In genomic region chr3:44984335-44984734, GRCh38 we compare ENCODE assay signal across 17 cellular contexts. TPM values are rescaled to one million over a fixed set of nuclear protein-coding genes. Genes with fewer than 3 reads are reported as not detected.
DNase-seq lines count a peak whose midpoint lies in the region; ATAC-seq lines count a peak whose summit lies in the region.
"Had no signal": no experiment of that assay in that cellular context is flagged by ENCODE, and none has a peak within 500 bp of the region (broad histone marks: within the 10 kb centered on the region; RNA-seq: fewer than 3 reads in every experiment).

No MANE protein-coding gene starts in this region.

- H3K27me3 Mint-ChIP-seq in activated T-helper 17 cell treated with anti-CD3 and anti-CD28 coated beads, Interleukin-2, amount 50 U/mL, for 72 hours: no peaks in the 10 kb centered on the region

- intact Hi-C loops in left cardiac atrium (cut with DNase I): no loop called here

- H3K4me1 Mint-ChIP-seq in activated T-helper 17 cell treated with anti-CD3 and anti-CD28 coated beads, Interleukin-2, amount 50 U/mL, for 72 hours: peaks cover 25% of the 10 kb centered on the region
- H3K4me1 Mint-ChIP-seq: neural progenitor cell had no signal

- DNase-seq in DMS79 (lab: John Stamatoyannopoulos, UW): peak; percentile 30
- DNase-seq in MV-4-11 (lab: John Stamatoyannopoulos, UW): peak; percentile 82
- DNase-seq in glomerular visceral epithelial cell (ENCODE audit: extremely low spot score): peak; percentile 15
- DNase-seq in left cardiac atrium: no peak
- DNase-seq: activated CD4-positive, CD25-positive, alpha-beta regulatory T cell; activated T-cell treated with anti-CD3 and anti-CD28 coated beads, Interleukin-2, amount 50 U/mL, for 1 hour; amygdala; EL; NCI-H2107; right cardiac atrium; uterus had no signal

- no peak overlapping the region for H3K4me3 Mint-ChIP-seq in activated T-helper 17 cell treated with anti-CD3 and anti-CD28 coated beads, Interleukin-2, amount 50 U/mL, for 72 hours
- H3K4me3 Mint-ChIP-seq: CD14-positive monocyte, neural progenitor cell had no signal

- peaks cover 22% of the 10 kb centered on the region for H3K36me3 Mint-ChIP-seq in activated T-helper 17 cell treated with anti-CD3 and anti-CD28 coated beads, Interleukin-2, amount 50 U/mL, for 72 hours (ENCODE audit: low read depth)

- H3K9me3 Mint-ChIP-seq in activated T-helper 17 cell treated with anti-CD3 and anti-CD28 coated beads, Interleukin-2, amount 50 U/mL, for 72 hours: no peaks in the 10 kb centered on the region
- H3K9me3 Mint-ChIP-seq: CD14-positive monocyte had no signal

- H3K27ac Mint-ChIP-seq in activated T-helper 17 cell treated with anti-CD3 and anti-CD28 coated beads, Interleukin-2, amount 50 U/mL, for 72 hours: no peak overlapping the region
- H3K27ac Mint-ChIP-seq: neural progenitor cell had no signal

- ATAC-seq in GM18520 (IDR thresholded peaks at IDR 0.05; ENCODE audit: unreplicated experiment): peak; percentile 42
- ATAC-seq in left cardiac atrium: no peak
- ATAC-seq in activated T-helper 17 cell treated with anti-CD3 and anti-CD28 coated beads, Interleukin-2, amount 50 U/mL, for 72 hours (replicated peaks): no peak
- ATAC-seq in GM19328 (IDR thresholded peaks at IDR 0.05; ENCODE audit: unreplicated experiment): no peak
- no peak for ATAC-seq in HG03342 (IDR thresholded peaks at IDR 0.05; ENCODE audit: unreplicated experiment)

RNA-seq across cellular contexts. Expression of gene EXOSC7, which starts 8.3 kb away (rescaled TPM):
- total RNA-seq in left cardiac atrium: 10 to 100 TPM; 21.0 to 32.1 TPM
- 10 to 100 TPM; 47.0 to 70.5 TPM for total RNA-seq in activated T-helper 17 cell treated with anti-CD3 and anti-CD28 coated beads, Interleukin-2, amount 50 U/mL, for 72 hours

RNA-seq across cellular contexts. Expression of gene ZDHHC3, which starts 8.4 kb away (rescaled TPM):
- 10 to 100 TPM; 42.7 to 45.5 TPM for total RNA-seq in left cardiac atrium
- 10 to 100 TPM; 20.5 to 50.5 TPM for total RNA-seq in activated T-helper 17 cell treated with anti-CD3 and anti-CD28 coated beads, Interleukin-2, amount 50 U/mL, for 72 hours

RNA-seq across cellular contexts. Expression of gene CLEC3B, which starts 41.8 kb away (rescaled TPM):
- total RNA-seq in left cardiac atrium: 100 to 1,000 TPM; 107 to 132 TPM
- under 1 TPM; 0.37 to 0.66 TPM for total RNA-seq in activated T-helper 17 cell treated with anti-CD3 and anti-CD28 coated beads, Interleukin-2, amount 50 U/mL, for 72 hours

Comparison
In these comparisons a context has a peak if more than half of its experiments do, and no peak if none do; other contexts are left out.
1. RNA of gene CLEC3B, which starts 41.8 kb away (total RNA-seq): 107 to 132 TPM in left cardiac atrium; 0.37 to 0.66 TPM in activated T-helper 17 cell treated with anti-CD3 and anti-CD28 coated beads, Interleukin-2, amount 50 U/mL, for 72 hours; every median in the first group is over 10 times any median in the second.